ENCODE assay signal across 1 cellular context in genomic region chr19:45150731-45151725, GRCh38.
TF ChIP-seq lines count a peak whose summit lies in the region.

No MANE protein-coding gene starts in this region.

TF ChIP-seq in HepG2, 621 proteins besides CTCF, POLR2A, EP300 and RAD21:
- TF ChIP-seq NCOA1 (CRISPR knock-in tag; IDR thresholded peaks at IDR 0.05), result no peak
- TF ChIP-seq ZC3H4 (CRISPR knock-in tag; IDR thresholded peaks at IDR 0.05; ENCODE audit: borderline replicate concordance), result no peak
- peak; percentile 42; the same call in 1 of the 2 replicates for TF ChIP-seq PATZ1 (CRISPR knock-in tag; IDR thresholded peaks at IDR 0.05)
- TF ChIP-seq AGO2 (optimal IDR thresholded peaks at IDR 0.05; ENCODE audit: low read depth, low read length), result peak; percentile 68
- TF ChIP-seq ZNF687 (CRISPR knock-in tag; IDR thresholded peaks at IDR 0.05), result peak; percentile 43
- peak; percentile 51 for TF ChIP-seq RXRA (CRISPR knock-in tag; IDR thresholded peaks at IDR 0.05)
- TF ChIP-seq NFE2 (CRISPR knock-in tag; IDR thresholded peaks at IDR 0.05), result no peak
- no peak for TF ChIP-seq MTA3 (CRISPR knock-in tag; IDR thresholded peaks at IDR 0.05)
- no peak for TF ChIP-seq JARID2 (CRISPR knock-in tag; IDR thresholded peaks at IDR 0.05; ENCODE audit: insufficient replicate concordance)
- TF ChIP-seq NR2F6 (IDR thresholded peaks at IDR 0.05), result 0 out of 2 replicates have a peak, but pooled peaks have one; percentile 16
- TF ChIP-seq NR2F6 (CRISPR knock-in tag; IDR thresholded peaks at IDR 0.05), result peak; percentile 14; the same call in 1 of the 2 replicates
- no peak for TF ChIP-seq MYC (CRISPR knock-in tag; IDR thresholded peaks at IDR 0.05; ENCODE audit: borderline replicate concordance)
- no peak for TF ChIP-seq ZFP62 (CRISPR knock-in tag; IDR thresholded peaks at IDR 0.05)
- peak; percentile 28; the same call in 1 of the 2 replicates for TF ChIP-seq SAP130 (CRISPR knock-in tag; IDR thresholded peaks at IDR 0.05; ENCODE audit: low read depth)
- TF ChIP-seq HNRNPL (IDR thresholded peaks at IDR 0.05; ENCODE audit: low read depth, low read length), result peak; percentile 64; the same call in 1 of the 2 replicates
- TF ChIP-seq HNF1B (CRISPR knock-in tag; IDR thresholded peaks at IDR 0.05), result peak; percentile 57; the same call in 1 of the 2 replicates
- TF ChIP-seq ZBTB25 (CRISPR knock-in tag; IDR thresholded peaks at IDR 0.05), result no peak
- TF ChIP-seq TFAP4 (IDR thresholded peaks at IDR 0.05; ENCODE audit: borderline replicate concordance, low read depth), result no peak
- no peak for TF ChIP-seq HOMEZ (CRISPR knock-in tag; IDR thresholded peaks at IDR 0.05; ENCODE audit: low read depth)
- TF ChIP-seq ELK4 (CRISPR knock-in tag; IDR thresholded peaks at IDR 0.05; ENCODE audit: borderline replicate concordance), result no peak
- TF ChIP-seq ZNF549 (CRISPR knock-in tag; IDR thresholded peaks at IDR 0.05), result no peak
- 0 out of 2 replicates have a peak, but pooled peaks have one; percentile 3 for TF ChIP-seq SALL2 (CRISPR knock-in tag; IDR thresholded peaks at IDR 0.05)
- TF ChIP-seq SALL1 (CRISPR knock-in tag; IDR thresholded peaks at IDR 0.05), result peak; percentile 40
- 0 out of 2 replicates have a peak, but pooled peaks have one; percentile 26 for TF ChIP-seq ZZZ3 (CRISPR knock-in tag; IDR thresholded peaks at IDR 0.05; ENCODE audit: borderline replicate concordance)
- 0 out of 2 replicates have a peak, but pooled peaks have one; percentile 4 for TF ChIP-seq POLR2G (IDR thresholded peaks at IDR 0.05; ENCODE audit: low read depth, low read length)
- TF ChIP-seq ZNF609 (CRISPR knock-in tag; IDR thresholded peaks at IDR 0.05; ENCODE audit: borderline replicate concordance), result peak; percentile 28; the same call in 1 of the 2 replicates
- no peak for TF ChIP-seq ZNF746 (CRISPR knock-in tag; IDR thresholded peaks at IDR 0.05)
- TF ChIP-seq KDM2A (CRISPR knock-in tag; IDR thresholded peaks at IDR 0.05; ENCODE audit: borderline replicate concordance, low read depth), result peak; percentile 57; the same call in 1 of the 2 replicates
- TF ChIP-seq CREM (IDR thresholded peaks at IDR 0.05), result no peak
- no peak for TF ChIP-seq CREM (CRISPR knock-in tag; IDR thresholded peaks at IDR 0.05)
- no peak for TF ChIP-seq ZNF781 (CRISPR knock-in tag; IDR thresholded peaks at IDR 0.05; ENCODE audit: borderline replicate concordance, not compliant biosample characterization)
TF ChIP-seq in HepG2: peak in this region for 14.
